In the genomic region with DNA sequence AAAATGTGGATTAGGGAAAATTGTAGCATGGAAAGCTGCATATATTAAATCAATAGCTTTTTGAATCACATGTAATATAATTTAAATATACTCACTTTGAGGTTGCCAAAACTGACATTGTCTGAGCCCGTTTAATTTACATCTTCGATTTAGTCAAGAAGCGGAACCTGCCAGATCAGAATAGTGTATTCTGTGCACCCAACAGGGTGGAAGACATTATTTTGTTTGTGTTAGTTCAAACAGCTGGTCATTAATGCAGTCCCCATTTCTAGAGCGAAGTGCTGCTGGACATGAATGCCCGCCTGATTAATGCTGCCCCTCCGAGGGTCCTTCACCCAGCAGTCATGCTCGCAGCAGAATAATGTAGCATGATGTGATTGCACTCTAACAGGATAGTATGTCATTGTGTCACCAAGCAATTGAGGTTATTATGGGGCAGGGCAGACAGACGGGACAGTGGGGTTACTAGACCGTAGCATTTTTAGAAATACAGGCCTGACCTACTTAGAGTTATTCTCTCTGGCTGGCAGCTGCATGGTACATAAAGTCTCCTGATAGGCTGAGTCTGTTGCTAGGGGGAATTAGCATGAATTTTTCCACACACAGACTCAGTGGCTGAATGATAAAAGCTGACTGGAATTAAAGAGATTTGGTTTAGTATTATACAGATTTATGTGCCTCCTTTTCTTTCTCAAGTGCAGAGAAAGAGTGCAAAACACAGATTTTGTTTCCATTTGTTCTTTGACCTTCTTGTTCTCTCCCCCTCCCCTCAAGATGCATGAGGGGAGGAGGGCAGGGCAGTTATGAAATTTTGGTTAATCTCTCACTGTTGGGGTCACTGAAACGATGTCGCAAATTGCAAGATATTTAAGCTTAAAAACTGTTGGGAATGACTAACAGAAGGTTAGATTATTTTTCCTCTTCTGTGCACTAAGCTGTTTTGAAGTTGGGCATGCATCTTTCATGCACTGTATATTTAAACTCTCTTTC, we compare ENCODE assay signal across 10 cellular contexts.
DNase-seq lines count a peak whose midpoint lies in the region; ATAC-seq, FAIRE-seq and TF ChIP-seq lines count a peak whose summit lies in the region.
"Had no signal": no experiment of that assay in that cellular context is flagged by ENCODE, and none has a peak within 500 bp of the region (broad histone marks: within the 10 kb centered on the region; RNA-seq: fewer than 3 reads in every experiment).

No MANE protein-coding gene starts in this region.

- H3K27me3 Mint-ChIP-seq in astrocyte (ENCODE audit: low read depth, unreplicated experiment) = no peaks in the 10 kb centered on the region
- H3K27me3 Mint-ChIP-seq in activated T-helper 2 cell treated with anti-CD3 and anti-CD28 coated beads, Interferon-gamma antibody, Interleukin-2, Interleukin-4, amounts not matched to agents 10 μg/mL and 5 μg/mL and 100 μg/mL, durations not matched to agents 14 hours and 24 hours and 36 hours (ENCODE audit: low read depth) = peaks cover 39% of the 10 kb centered on the region

- H3K9me3 ChIP-seq in astrocyte (ENCODE audit: insufficient read depth, low read depth, low read length) = no peaks in the 10 kb centered on the region

- no peaks in the 10 kb centered on the region for H3K36me3 Mint-ChIP-seq in astrocyte (ENCODE audit: low read depth, unreplicated experiment)
- H3K36me3 Mint-ChIP-seq in activated T-helper 2 cell treated with anti-CD3 and anti-CD28 coated beads, Interferon-gamma antibody, Interleukin-2, Interleukin-4, amounts not matched to agents 10 μg/mL and 5 μg/mL and 100 μg/mL, durations not matched to agents 14 hours and 24 hours and 36 hours (ENCODE audit: low read depth) = no peaks in the 10 kb centered on the region

- intact Hi-C loops in activated T-helper 2 cell treated with anti-CD3 and anti-CD28 coated beads, Interferon-gamma antibody, Interleukin-2, Interleukin-4, amounts not matched to agents 10 μg/mL and 5 μg/mL and 100 μg/mL, durations not matched to agents 14 hours and 24 hours and 36 hours (cut with micrococcal nuclease) = loop anchor here (2.0 to 5.0 kb wide), 2 partner anchors 81 to 552 kb away; no protein-coding TSS in a partner anchor

- no peaks in the 10 kb centered on the region for H3K9me3 Mint-ChIP-seq in astrocyte (ENCODE audit: unreplicated experiment)
- H3K9me3 Mint-ChIP-seq in activated T-helper 2 cell treated with anti-CD3 and anti-CD28 coated beads, Interferon-gamma antibody, Interleukin-2, Interleukin-4, amounts not matched to agents 10 μg/mL and 5 μg/mL and 100 μg/mL, durations not matched to agents 14 hours and 24 hours and 36 hours = no peaks in the 10 kb centered on the region

- ATAC-seq in GM19035 (IDR thresholded peaks at IDR 0.05; ENCODE audit: unreplicated experiment) = no peak
- ATAC-seq: activated T-helper 17 cell treated with anti-CD3 and anti-CD28 coated beads, Interleukin-2, amount 50 U/mL, for 72 hours had no signal

- no peak overlapping the region for H3K9ac ChIP-seq in astrocyte (ENCODE audit: low read length)

- no peaks in the 10 kb centered on the region for H3K27me3 ChIP-seq in astrocyte (ENCODE audit: insufficient read depth, low read length)

- H3K27ac ChIP-seq in astrocyte (ENCODE audit: low read depth, low read length) = no peak overlapping the region

- peak overlapping the region; percentile 51 for H3K27ac Mint-ChIP-seq in astrocyte (ENCODE audit: unreplicated experiment)
- H3K27ac Mint-ChIP-seq in activated T-helper 2 cell treated with anti-CD3 and anti-CD28 coated beads, Interferon-gamma antibody, Interleukin-2, Interleukin-4, amounts not matched to agents 10 μg/mL and 5 μg/mL and 100 μg/mL, durations not matched to agents 14 hours and 24 hours and 36 hours = no peak overlapping the region
- H3K27ac Mint-ChIP-seq: activated T-helper 17 cell treated with anti-CD3 and anti-CD28 coated beads, Interleukin-2, amount 50 U/mL, for 72 hours; B cell had no signal

- in situ Hi-C loops in ACHN (cut with HindIII; ENCODE audit: low pct_ligation_motif_present, low pct_unique_long_range_greater_than_20kb, low sequenced_read_pairs) = no loop called here

- peaks cover 44% of the 10 kb centered on the region for H3K4me1 ChIP-seq in astrocyte (ENCODE audit: insufficient read depth, low read length)

- no peaks in the 10 kb centered on the region for H3K36me3 ChIP-seq in astrocyte (ENCODE audit: insufficient read depth, low read length)

- DNase-seq in ACHN = peak; percentile 13
- DNase-seq in NCI-H128 (lab: John Stamatoyannopoulos, UW; ENCODE audit: unreplicated experiment) = peak; percentile 46
- DNase-seq in astrocyte (ENCODE audit: low read depth) = peak; percentile 56
- peak; percentile 94 for DNase-seq in left kidney (ENCODE audit: low read depth, low spot score)
- DNase-seq in germinal center (ENCODE audit: low spot score) = no peak
- DNase-seq in activated T-helper 2 cell treated with anti-CD3 and anti-CD28 coated beads, Interferon-gamma antibody, Interleukin-2, Interleukin-4, amounts not matched to agents 10 μg/mL and 5 μg/mL and 100 μg/mL, durations not matched to agents 14 hours and 24 hours and 36 hours (ENCODE audit: low spot score) = no peak
- no peak for DNase-seq in activated CD8-positive, alpha-beta memory T cell treated with anti-CD3 and anti-CD28 coated beads, Interleukin-2, amount 50 U/mL, for 48 hours

- H3K4me1 Mint-ChIP-seq in astrocyte (ENCODE audit: low read depth, unreplicated experiment) = peaks cover 47% of the 10 kb centered on the region
- peaks cover 29% of the 10 kb centered on the region for H3K4me1 Mint-ChIP-seq in activated T-helper 2 cell treated with anti-CD3 and anti-CD28 coated beads, Interferon-gamma antibody, Interleukin-2, Interleukin-4, amounts not matched to agents 10 μg/mL and 5 μg/mL and 100 μg/mL, durations not matched to agents 14 hours and 24 hours and 36 hours (ENCODE audit: low read depth)
- H3K4me1 Mint-ChIP-seq: activated T-helper 17 cell treated with anti-CD3 and anti-CD28 coated beads, Interleukin-2, amount 50 U/mL, for 72 hours had no signal

- no peaks in the 10 kb centered on the region for H3K79me2 ChIP-seq in astrocyte (ENCODE audit: insufficient read depth, low read length)

- no peak overlapping the region for H3K4me3 ChIP-seq in astrocyte (ENCODE audit: insufficient read depth, low read depth, low read length)

- FAIRE-seq in astrocyte (lab: Jason Lieb, UNC) = no peak

- TF ChIP-seq CTCF in astrocyte (IDR thresholded peaks at IDR 0.05; ENCODE audit: insufficient read depth, low read depth, low read length) = no peak

- peak overlapping the region; percentile 34 for H3K4me3 Mint-ChIP-seq in astrocyte (ENCODE audit: unreplicated experiment)
- H3K4me3 Mint-ChIP-seq in activated T-helper 2 cell treated with anti-CD3 and anti-CD28 coated beads, Interferon-gamma antibody, Interleukin-2, Interleukin-4, amounts not matched to agents 10 μg/mL and 5 μg/mL and 100 μg/mL, durations not matched to agents 14 hours and 24 hours and 36 hours (ENCODE audit: low read depth) = no peak overlapping the region
- H3K4me3 Mint-ChIP-seq: activated T-helper 17 cell treated with anti-CD3 and anti-CD28 coated beads, Interleukin-2, amount 50 U/mL, for 72 hours; B cell had no signal

- H4K20me1 ChIP-seq in astrocyte (ENCODE audit: insufficient read depth, low read length) = no peaks in the 10 kb centered on the region

- peak overlapping the region; percentile 11 for H3K4me2 ChIP-seq in astrocyte (ENCODE audit: low read length)

- no peak overlapping the region for H2AFZ ChIP-seq in astrocyte (ENCODE audit: low read depth, low read length)

Comparison
In these comparisons a context has a peak if more than half of its experiments do, and no peak if none do; other contexts are left out.
1. DNase-seq: peak in ACHN (single experiment), NCI-H128 (single experiment), astrocyte (single experiment) and left kidney (single experiment); none in germinal center (single experiment), activated T-helper 2 cell treated with anti-CD3 and anti-CD28 coated beads, Interferon-gamma antibody, Interleukin-2, Interleukin-4, amounts not matched to agents 10 μg/mL and 5 μg/mL and 100 μg/mL, durations not matched to agents 14 hours and 24 hours and 36 hours (single experiment) and activated CD8-positive, alpha-beta memory T cell treated with anti-CD3 and anti-CD28 coated beads, Interleukin-2, amount 50 U/mL, for 48 hours (single experiment).